In genomic region chr15:52540374-52541012, GRCh38 we compare ENCODE assay signal across 1 cellular context.
A peak's percentile ranks its signal among the peaks of the same experiment; 100 is the strongest.
TF ChIP-seq lines count a peak whose summit lies in the region.

No MANE protein-coding gene starts in this region.

TF ChIP-seq in HepG2, 621 proteins besides CTCF, POLR2A, EP300 and RAD21 (continued from another document):
- no peak for TF ChIP-seq ZNF674 (CRISPR knock-in tag; IDR thresholded peaks at IDR 0.05; ENCODE audit: low read depth)
- no peak for TF ChIP-seq RFXAP (CRISPR knock-in tag; IDR thresholded peaks at IDR 0.05; ENCODE audit: borderline replicate concordance)
- TF ChIP-seq DRAP1 (CRISPR knock-in tag; IDR thresholded peaks at IDR 0.05) = no peak
- peak; percentile 59 for TF ChIP-seq ATF7 (IDR thresholded peaks at IDR 0.05)
- TF ChIP-seq ATF7 (CRISPR knock-in tag; IDR thresholded peaks at IDR 0.05) = no peak
- TF ChIP-seq PLRG1 (conservative IDR thresholded peaks at IDR 0.05) = no peak
- TF ChIP-seq, protein P1, sequence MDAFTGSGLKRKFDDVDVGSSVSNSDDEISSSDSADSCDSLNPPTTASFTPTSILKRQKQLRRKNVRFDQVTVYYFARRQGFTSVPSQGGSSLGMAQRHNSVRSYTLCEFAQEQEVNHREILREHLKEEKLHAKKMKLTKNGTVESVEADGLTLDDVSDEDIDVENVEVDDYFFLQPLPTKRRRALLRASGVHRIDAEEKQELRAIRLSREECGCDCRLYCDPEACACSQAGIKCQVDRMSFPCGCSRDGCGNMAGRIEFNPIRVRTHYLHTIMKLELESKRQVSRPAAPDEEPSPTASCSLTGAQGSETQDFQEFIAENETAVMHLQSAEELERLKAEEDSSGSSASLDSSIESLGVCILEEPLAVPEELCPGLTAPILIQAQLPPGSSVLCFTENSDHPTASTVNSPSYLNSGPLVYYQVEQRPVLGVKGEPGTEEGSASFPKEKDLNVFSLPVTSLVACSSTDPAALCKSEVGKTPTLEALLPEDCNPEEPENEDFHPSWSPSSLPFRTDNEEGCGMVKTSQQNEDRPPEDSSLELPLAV (CRISPR knock-in tag; conservative IDR thresholded peaks at IDR 0.05; ENCODE audit: low read depth) = no peak
- TF ChIP-seq KDM6A (CRISPR knock-in tag; IDR thresholded peaks at IDR 0.05; ENCODE audit: low read depth) = no peak
- TF ChIP-seq, protein P2, sequence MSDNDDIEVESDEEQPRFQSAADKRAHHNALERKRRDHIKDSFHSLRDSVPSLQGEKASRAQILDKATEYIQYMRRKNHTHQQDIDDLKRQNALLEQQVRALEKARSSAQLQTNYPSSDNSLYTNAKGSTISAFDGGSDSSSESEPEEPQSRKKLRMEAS (IDR thresholded peaks at IDR 0.05) = no peak
- TF ChIP-seq, protein P3, sequence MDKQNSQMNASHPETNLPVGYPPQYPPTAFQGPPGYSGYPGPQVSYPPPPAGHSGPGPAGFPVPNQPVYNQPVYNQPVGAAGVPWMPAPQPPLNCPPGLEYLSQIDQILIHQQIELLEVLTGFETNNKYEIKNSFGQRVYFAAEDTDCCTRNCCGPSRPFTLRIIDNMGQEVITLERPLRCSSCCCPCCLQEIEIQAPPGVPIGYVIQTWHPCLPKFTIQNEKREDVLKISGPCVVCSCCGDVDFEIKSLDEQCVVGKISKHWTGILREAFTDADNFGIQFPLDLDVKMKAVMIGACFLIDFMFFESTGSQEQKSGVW (CRISPR knock-in tag; IDR thresholded peaks at IDR 0.05; ENCODE audit: borderline replicate concordance) = no peak
- TF ChIP-seq ZNF576 (CRISPR knock-in tag; IDR thresholded peaks at IDR 0.05) = no peak
- TF ChIP-seq ZMAT5 (CRISPR knock-in tag; IDR thresholded peaks at IDR 0.05; ENCODE audit: borderline replicate concordance, low read depth) = no peak
- no peak for TF ChIP-seq IRF2 (CRISPR knock-in tag; IDR thresholded peaks at IDR 0.05)
- no peak for TF ChIP-seq PITX1 (CRISPR knock-in tag; IDR thresholded peaks at IDR 0.05)
- TF ChIP-seq SETDB1 (CRISPR knock-in tag; IDR thresholded peaks at IDR 0.05; ENCODE audit: borderline replicate concordance) = 0 out of 2 replicates have a peak, but pooled peaks have one; percentile 44
- TF ChIP-seq CEBPB (IDR thresholded peaks at IDR 0.05; ENCODE audit: borderline replicate concordance, low read depth, low read length) = 0 out of 2 replicates have a peak, but pooled peaks have one; percentile 36
- no peak for TF ChIP-seq RXRA (CRISPR knock-in tag; IDR thresholded peaks at IDR 0.05)
